In the genomic region with DNA sequence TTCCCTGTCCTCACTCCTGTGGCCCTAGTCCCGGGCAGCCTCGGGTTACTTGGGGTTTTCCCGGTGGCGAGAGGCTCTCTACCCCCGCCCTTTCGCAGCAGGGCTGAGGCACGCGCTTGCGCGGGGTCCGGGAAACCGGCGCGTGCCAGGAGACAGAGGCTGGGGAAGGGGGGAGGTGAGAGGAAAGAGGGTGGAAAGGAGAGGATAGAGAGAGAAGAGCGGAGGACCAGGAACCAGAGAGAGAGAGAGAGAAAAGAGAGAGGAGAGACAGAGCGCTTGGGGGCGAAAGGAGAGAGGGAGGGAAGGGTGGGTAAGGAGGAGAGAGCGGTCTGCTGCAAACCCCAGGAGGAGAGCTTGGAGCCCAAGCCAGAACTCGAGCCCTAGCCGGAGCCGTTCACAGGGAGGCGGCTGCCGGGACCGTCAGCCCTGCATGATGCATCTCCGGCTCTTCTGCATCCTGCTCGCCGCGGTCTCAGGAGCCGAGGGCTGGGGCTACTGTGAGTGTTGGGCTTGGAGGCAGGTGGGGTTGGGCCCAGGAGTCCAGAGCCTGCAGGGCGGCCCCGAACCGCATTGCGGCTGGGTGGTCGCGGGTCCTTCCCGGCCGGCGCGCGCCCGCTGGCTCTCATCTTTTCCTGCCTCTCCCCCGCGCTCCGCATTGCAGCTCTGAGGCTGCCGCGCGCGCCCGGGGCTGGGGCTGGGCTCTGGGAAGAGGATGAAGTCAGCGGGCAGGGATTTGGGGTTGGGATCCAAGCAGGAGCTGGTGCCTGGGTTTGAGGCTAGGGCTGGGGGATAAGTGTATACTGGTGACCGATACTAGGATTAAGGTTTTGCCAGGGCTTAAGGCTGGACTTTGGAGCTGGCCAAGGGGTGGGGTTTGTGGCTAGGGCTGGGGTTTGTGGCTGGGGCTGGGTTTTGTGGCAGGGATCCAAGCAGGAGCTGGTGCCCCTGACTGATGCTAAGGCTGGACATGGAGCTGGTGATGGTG, we compare ENCODE assay signal across 1 cellular context.
TF ChIP-seq lines count a peak whose summit lies in the region.

TSS of gene CNTNAP1 (plus strand) at position 132 of the 985 bp plus-strand sequence. CDS start at position 431, 299 bp downstream.

TF ChIP-seq in HepG2, 621 proteins besides CTCF, POLR2A, EP300 and RAD21 (continued from another document and continues in another):
- TF ChIP-seq HOMEZ (CRISPR knock-in tag; IDR thresholded peaks at IDR 0.05; ENCODE audit: low read depth) (no peak), ZNF430 (CRISPR knock-in tag; IDR thresholded peaks at IDR 0.05) (no peak), SIX4 (CRISPR knock-in tag; IDR thresholded peaks at IDR 0.05) (0 out of 2 replicates have a peak, but pooled peaks have one; percentile 48), ZNF562 (CRISPR knock-in tag; IDR thresholded peaks at IDR 0.05; ENCODE audit: borderline replicate concordance) (no peak), HOXD1 (CRISPR knock-in tag; IDR thresholded peaks at IDR 0.05) (peak; percentile 19; the same call in 1 of the 2 replicates), ZNF607 (CRISPR knock-in tag; IDR thresholded peaks at IDR 0.05; ENCODE audit: borderline replicate concordance) (peak; percentile 14; the same call in 1 of the 2 replicates), NRL (CRISPR knock-in tag; IDR thresholded peaks at IDR 0.05; ENCODE audit: borderline replicate concordance) (peak; percentile 84; the same call in 1 of the 2 replicates), ZFP36L2 (CRISPR knock-in tag; IDR thresholded peaks at IDR 0.05) (no peak), ZNF451 (CRISPR knock-in tag; IDR thresholded peaks at IDR 0.05) (peak; percentile 62; the same call in 1 of the 2 replicates), ZNF761 (CRISPR knock-in tag; conservative IDR thresholded peaks at IDR 0.05) (no peak; the same call in 1 of the 2 replicates), HNF4A (CRISPR knock-in tag; IDR thresholded peaks at IDR 0.05) (peak; percentile 60), DMAP1 (CRISPR knock-in tag; IDR thresholded peaks at IDR 0.05) (peak; percentile 58), RBM39 (IDR thresholded peaks at IDR 0.05; ENCODE audit: low read depth, low read length, poor library complexity, severe bottlenecking) (peak; percentile 84), PRPF4 (IDR thresholded peaks at IDR 0.05; ENCODE audit: low read depth, low read length, poor library complexity, severe bottlenecking) (no peak), ZNF543 (CRISPR knock-in tag; IDR thresholded peaks at IDR 0.05) (0 out of 2 replicates have a peak, but pooled peaks have one; percentile 11), HIVEP1 (CRISPR knock-in tag; IDR thresholded peaks at IDR 0.05) (peak; percentile 83), ATAD3A (CRISPR knock-in tag; IDR thresholded peaks at IDR 0.05) (no peak), HOXA7 (CRISPR knock-in tag; IDR thresholded peaks at IDR 0.05) (no peak), ZNF407 (CRISPR knock-in tag; IDR thresholded peaks at IDR 0.05; ENCODE audit: not compliant biosample characterization) (peak; percentile 56), MXD1 (CRISPR knock-in tag; IDR thresholded peaks at IDR 0.05) (no peak; the same call in 1 of the 2 replicates), U2AF1 (optimal IDR thresholded peaks at IDR 0.05; ENCODE audit: low read depth, low read length) (no peak), CCAR2 (optimal IDR thresholded peaks at IDR 0.05; ENCODE audit: low read depth, low read length) (no peak), SAFB2 (CRISPR knock-in tag; IDR thresholded peaks at IDR 0.05; ENCODE audit: borderline replicate concordance, low read depth) (no peak), NR3C1 (CRISPR knock-in tag; IDR thresholded peaks at IDR 0.05) (no peak), NONO (IDR thresholded peaks at IDR 0.05) (no peak), NONO (CRISPR knock-in tag; conservative IDR thresholded peaks at IDR 0.05) (peak; percentile 70; the same call in 1 of the 2 replicates), ZNF737 (CRISPR knock-in tag; IDR thresholded peaks at IDR 0.05; ENCODE audit: borderline replicate concordance) (no peak), THRA (CRISPR knock-in tag; IDR thresholded peaks at IDR 0.05; ENCODE audit: borderline replicate concordance) (peak; percentile 72), NFATC3 (CRISPR knock-in tag; IDR thresholded peaks at IDR 0.05) (peak; percentile 79; the same call in 1 of the 2 replicates), ZNF710 (CRISPR knock-in tag; IDR thresholded peaks at IDR 0.05; ENCODE audit: borderline replicate concordance) (peak; percentile 76), ZNF616 (CRISPR knock-in tag; IDR thresholded peaks at IDR 0.05; ENCODE audit: low read depth) (no peak), TAF1 (CRISPR knock-in tag; IDR thresholded peaks at IDR 0.05) (peak; percentile 59), GABPB1 (CRISPR knock-in tag; IDR thresholded peaks at IDR 0.05) (peak; percentile 64; the same call in 1 of the 2 replicates), AKAP8 (CRISPR knock-in tag; IDR thresholded peaks at IDR 0.05) (no peak)
- TF ChIP-seq, protein P1, sequence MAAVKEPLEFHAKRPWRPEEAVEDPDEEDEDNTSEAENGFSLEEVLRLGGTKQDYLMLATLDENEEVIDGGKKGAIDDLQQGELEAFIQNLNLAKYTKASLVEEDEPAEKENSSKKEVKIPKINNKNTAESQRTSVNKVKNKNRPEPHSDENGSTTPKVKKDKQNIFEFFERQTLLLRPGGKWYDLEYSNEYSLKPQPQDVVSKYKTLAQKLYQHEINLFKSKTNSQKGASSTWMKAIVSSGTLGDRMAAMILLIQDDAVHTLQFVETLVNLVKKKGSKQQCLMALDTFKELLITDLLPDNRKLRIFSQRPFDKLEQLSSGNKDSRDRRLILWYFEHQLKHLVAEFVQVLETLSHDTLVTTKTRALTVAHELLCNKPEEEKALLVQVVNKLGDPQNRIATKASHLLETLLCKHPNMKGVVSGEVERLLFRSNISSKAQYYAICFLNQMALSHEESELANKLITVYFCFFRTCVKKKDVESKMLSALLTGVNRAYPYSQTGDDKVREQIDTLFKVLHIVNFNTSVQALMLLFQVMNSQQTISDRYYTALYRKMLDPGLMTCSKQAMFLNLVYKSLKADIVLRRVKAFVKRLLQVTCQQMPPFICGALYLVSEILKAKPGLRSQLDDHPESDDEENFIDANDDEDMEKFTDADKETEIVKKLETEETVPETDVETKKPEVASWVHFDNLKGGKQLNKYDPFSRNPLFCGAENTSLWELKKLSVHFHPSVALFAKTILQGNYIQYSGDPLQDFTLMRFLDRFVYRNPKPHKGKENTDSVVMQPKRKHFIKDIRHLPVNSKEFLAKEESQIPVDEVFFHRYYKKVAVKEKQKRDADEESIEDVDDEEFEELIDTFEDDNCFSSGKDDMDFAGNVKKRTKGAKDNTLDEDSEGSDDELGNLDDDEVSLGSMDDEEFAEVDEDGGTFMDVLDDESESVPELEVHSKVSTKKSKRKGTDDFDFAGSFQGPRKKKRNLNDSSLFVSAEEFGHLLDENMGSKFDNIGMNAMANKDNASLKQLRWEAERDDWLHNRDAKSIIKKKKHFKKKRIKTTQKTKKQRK (IDR thresholded peaks at IDR 0.05; ENCODE audit: low read length): no peak
- TF ChIP-seq, protein P2, sequence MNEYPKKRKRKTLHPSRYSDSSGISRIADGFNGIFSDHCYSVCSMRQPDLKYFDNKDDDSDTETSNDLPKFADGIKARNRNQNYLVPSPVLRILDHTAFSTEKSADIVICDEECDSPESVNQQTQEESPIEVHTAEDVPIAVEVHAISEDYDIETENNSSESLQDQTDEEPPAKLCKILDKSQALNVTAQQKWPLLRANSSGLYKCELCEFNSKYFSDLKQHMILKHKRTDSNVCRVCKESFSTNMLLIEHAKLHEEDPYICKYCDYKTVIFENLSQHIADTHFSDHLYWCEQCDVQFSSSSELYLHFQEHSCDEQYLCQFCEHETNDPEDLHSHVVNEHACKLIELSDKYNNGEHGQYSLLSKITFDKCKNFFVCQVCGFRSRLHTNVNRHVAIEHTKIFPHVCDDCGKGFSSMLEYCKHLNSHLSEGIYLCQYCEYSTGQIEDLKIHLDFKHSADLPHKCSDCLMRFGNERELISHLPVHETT (CRISPR knock-in tag; conservative IDR thresholded peaks at IDR 0.05): no peak; the same call in none of the 2 replicates
- TF ChIP-seq, protein P3, sequence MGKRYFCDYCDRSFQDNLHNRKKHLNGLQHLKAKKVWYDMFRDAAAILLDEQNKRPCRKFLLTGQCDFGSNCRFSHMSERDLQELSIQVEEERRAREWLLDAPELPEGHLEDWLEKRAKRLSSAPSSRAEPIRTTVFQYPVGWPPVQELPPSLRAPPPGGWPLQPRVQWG (CRISPR knock-in tag; IDR thresholded peaks at IDR 0.05; ENCODE audit: borderline replicate concordance, low read depth): no peak
